Comparison of ENCODE assay signal across 7 cellular contexts in genomic region chr10:80202530-80202929, GRCh38. TPM values are rescaled to one million over a fixed set of nuclear protein-coding genes. Genes with fewer than 3 reads are reported as not detected.
DNase-seq lines count a peak whose midpoint lies in the region; ATAC-seq, FAIRE-seq and TF ChIP-seq lines count a peak whose summit lies in the region.
"Not testable (repeated sequence)": the region's sequence is repeated elsewhere in the genome, so short reads cannot be mapped to it uniquely, and the experiment has no call there.

No MANE protein-coding gene starts in this region.

- peaks cover 94% of the 10 kb centered on the region for H3K79me2 ChIP-seq in GM23248 (ENCODE audit: insufficient read depth)

- not testable (repeated sequence) for FAIRE-seq in small intestine (lab: Jason Lieb, UNC)

- H3K27ac ChIP-seq in GM23248 (peak overlapping the region; percentile 95), gastroesophageal sphincter (peak overlapping the region in 3 of 4 donors; percentile 71 to 100 (median 96)), muscle layer of duodenum (ENCODE audit: low read length) (peak overlapping the region; percentile 99), small intestine (ENCODE audit: low read depth in 1 of 2, low read length in 1 of 2) (peak overlapping the region; percentile 99)

- H3K9ac ChIP-seq in GM23248 = peak overlapping the region; percentile 96

- not testable (repeated sequence) for TF ChIP-seq POLR2A in gastroesophageal sphincter (IDR thresholded peaks at IDR 0.05)

- not testable (repeated sequence) for H2AFZ ChIP-seq in GM23248

- H3F3A ChIP-seq in GM23248 (ENCODE audit: insufficient read depth) = peaks cover 41% of the 10 kb centered on the region

- peaks cover 47% of the 10 kb centered on the region for H3K4me1 Mint-ChIP-seq in T-helper 1 cell treated with Interleukin-12 subunit alpha and Interleukin-12 subunit beta and Interleukin-4 antibody, amounts not matched to agents 30 μg/mL and 1 μg/mL, for 36 hours (ENCODE audit: low read depth)
- H3K4me1 Mint-ChIP-seq in activated naive CD4-positive, alpha-beta T cell treated with anti-CD3 and anti-CD28 coated beads, Interleukin-2, amount 10 ng/mL, durations not matched to agents 7 days and 5 days = peaks cover 62% of the 10 kb centered on the region
- H3K4me1 Mint-ChIP-seq in central memory CD8-positive, alpha-beta T cell = peaks cover 58% of the 10 kb centered on the region

- 35 to 37% methylated on average over 4 to 6 of the region's 6 CpGs for WGBS in GM23248 (ENCODE audit: low coverage in 1 of 2, low lambda C conversion rate in 2 of 2, missing lambda C conversion rate in 2 of 2), 2 experiments
- 20 to 31% methylated on average over 3 to 5 of the region's 6 CpGs for WGBS in gastroesophageal sphincter (ENCODE audit: low coverage in 1 of 2), 2 donors
- WGBS in small intestine, 3 donors = 16 to 58% (median 45%) methylated on average over 6 of the region's 6 CpGs

- not testable (repeated sequence) for TF ChIP-seq EP300 in gastroesophageal sphincter (IDR thresholded peaks at IDR 0.05)

- H3K27me3 Mint-ChIP-seq in T-helper 1 cell treated with Interleukin-12 subunit alpha and Interleukin-12 subunit beta and Interleukin-4 antibody, amounts not matched to agents 30 μg/mL and 1 μg/mL, for 36 hours (ENCODE audit: low read depth); activated naive CD4-positive, alpha-beta T cell treated with anti-CD3 and anti-CD28 coated beads, Interleukin-2, amount 10 ng/mL, durations not matched to agents 7 days and 5 days; central memory CD8-positive, alpha-beta T cell: not testable (repeated sequence)

- H3K4me3 ChIP-seq in GM23248 = peak overlapping the region; percentile 83; the same call in 1 of the 2 replicates
- not testable (repeated sequence) for H3K4me3 ChIP-seq in gastroesophageal sphincter
- H3K4me3 ChIP-seq in muscle layer of duodenum (ENCODE audit: low read depth in 1 of 2, low read length in 2 of 2) = peak overlapping the region in 1 of 2 donors; percentile 93
- peak overlapping the region in 1 of 2 donors; percentile 81 for H3K4me3 ChIP-seq in small intestine (ENCODE audit: low read depth in 1 of 2, low read length in 2 of 2)

- in situ Hi-C loops in GM23248 (cut with MboI) = not testable (repeated sequence)

- not testable (repeated sequence) for H3K9me3 ChIP-seq in GM23248 (ENCODE audit: low read depth); gastroesophageal sphincter; muscle layer of duodenum (ENCODE audit: control insufficient read depth in 1 of 2, low read length in 2 of 2); small intestine (ENCODE audit: control insufficient read depth, low read depth)

- peak overlapping the region; percentile 85 for H3K4me2 ChIP-seq in GM23248 (ENCODE audit: unreplicated experiment)

- H3K4me1 ChIP-seq in GM23248 (ENCODE audit: insufficient read depth) (peaks cover 66% of the 10 kb centered on the region), gastroesophageal sphincter (peaks cover 6 to 91% (median 57%) of the 10 kb centered on the region in 3 donors), muscle layer of duodenum (ENCODE audit: control insufficient read depth in 1 of 2, insufficient read depth in 2 of 2, low read length in 2 of 2) (peaks cover 44 to 69% of the 10 kb centered on the region in 2 donors), small intestine (ENCODE audit: control insufficient read depth in 2 of 2, insufficient read depth in 1 of 2, low read depth in 1 of 2, low read length in 1 of 2) (peaks cover 18 to 36% of the 10 kb centered on the region in 2 donors)

- not testable (repeated sequence) for H3K27me3 ChIP-seq in GM23248 (replicated peaks; ENCODE audit: insufficient read depth); gastroesophageal sphincter; muscle layer of duodenum (ENCODE audit: low read depth, low read length); small intestine (ENCODE audit: control insufficient read depth in 2 of 2, insufficient read depth in 2 of 2, low read length in 2 of 2)

- not testable (repeated sequence) for H4K20me1 ChIP-seq in GM23248 (ENCODE audit: insufficient read depth)

- not testable (repeated sequence) for H3K36me3 ChIP-seq in GM23248 (ENCODE audit: low read depth); gastroesophageal sphincter; muscle layer of duodenum (ENCODE audit: control insufficient read depth in 1 of 2, insufficient read depth in 2 of 2, low read length in 2 of 2); small intestine (ENCODE audit: control insufficient read depth in 2 of 2, insufficient read depth in 2 of 2, low read length in 2 of 2)

- not testable (repeated sequence) for H3K9me2 ChIP-seq in GM23248 (ENCODE audit: insufficient read depth)

- not testable (repeated sequence) for DNase-seq in GM23248; activated naive CD4-positive, alpha-beta T cell treated with anti-CD3 and anti-CD28 coated beads, Interleukin-2, amount 10 ng/mL, durations not matched to agents 7 days and 5 days; central memory CD8-positive, alpha-beta T cell (ENCODE audit: low spot score in 2 of 2); small intestine

- H3K9me3 Mint-ChIP-seq in T-helper 1 cell treated with Interleukin-12 subunit alpha and Interleukin-12 subunit beta and Interleukin-4 antibody, amounts not matched to agents 30 μg/mL and 1 μg/mL, for 36 hours; activated naive CD4-positive, alpha-beta T cell treated with anti-CD3 and anti-CD28 coated beads, Interleukin-2, amount 10 ng/mL, durations not matched to agents 7 days and 5 days; central memory CD8-positive, alpha-beta T cell: not testable (repeated sequence)

- peak overlapping the region; percentile 85 for H3K4me3 Mint-ChIP-seq in T-helper 1 cell treated with Interleukin-12 subunit alpha and Interleukin-12 subunit beta and Interleukin-4 antibody, amounts not matched to agents 30 μg/mL and 1 μg/mL, for 36 hours
- H3K4me3 Mint-ChIP-seq in activated naive CD4-positive, alpha-beta T cell treated with anti-CD3 and anti-CD28 coated beads, Interleukin-2, amount 10 ng/mL, durations not matched to agents 7 days and 5 days = peak overlapping the region; percentile 98
- peak overlapping the region; percentile 73 for H3K4me3 Mint-ChIP-seq in central memory CD8-positive, alpha-beta T cell

- ATAC-seq in central memory CD8-positive, alpha-beta T cell (replicated peaks; ENCODE audit: extremely low read depth, poor library complexity, severe bottlenecking); gastroesophageal sphincter: not testable (repeated sequence)

- peaks cover 14% of the 10 kb centered on the region for H3K36me3 Mint-ChIP-seq in T-helper 1 cell treated with Interleukin-12 subunit alpha and Interleukin-12 subunit beta and Interleukin-4 antibody, amounts not matched to agents 30 μg/mL and 1 μg/mL, for 36 hours (ENCODE audit: low read depth)
- H3K36me3 Mint-ChIP-seq in activated naive CD4-positive, alpha-beta T cell treated with anti-CD3 and anti-CD28 coated beads, Interleukin-2, amount 10 ng/mL, durations not matched to agents 7 days and 5 days = peaks cover 40% of the 10 kb centered on the region
- peaks cover 16% of the 10 kb centered on the region for H3K36me3 Mint-ChIP-seq in central memory CD8-positive, alpha-beta T cell (ENCODE audit: insufficient read depth)

- CTCF ChIA-PET in activated naive CD4-positive, alpha-beta T cell treated with anti-CD3 and anti-CD28 coated beads, Interleukin-2, amount 10 ng/mL, durations not matched to agents 7 days and 5 days (lab: Charles Lee) = interaction anchor here (0.9 to 4.4 kb wide), 5 partner anchors 8 to 59 kb away, joined by 4 to 58 read pairs (median 14); no protein-coding TSS in a partner anchor

- TF ChIP-seq CTCF in gastroesophageal sphincter (IDR thresholded peaks at IDR 0.05) = not testable (repeated sequence)

- H3K27ac Mint-ChIP-seq in T-helper 1 cell treated with Interleukin-12 subunit alpha and Interleukin-12 subunit beta and Interleukin-4 antibody, amounts not matched to agents 30 μg/mL and 1 μg/mL, for 36 hours = peak overlapping the region; percentile 87
- H3K27ac Mint-ChIP-seq in activated naive CD4-positive, alpha-beta T cell treated with anti-CD3 and anti-CD28 coated beads, Interleukin-2, amount 10 ng/mL, durations not matched to agents 7 days and 5 days = peak overlapping the region; percentile 86
- H3K27ac Mint-ChIP-seq in central memory CD8-positive, alpha-beta T cell (ENCODE audit: low read depth) = peak overlapping the region; percentile 62

RNA-seq across cellular contexts. Expression of gene ANXA11, which starts 2.8 kb away (rescaled TPM):
- total RNA-seq in GM23248 (2014; rRNA removed; shearing (Covaris generic)) = 116 and 121 TPM in 2 replicates
- polyA plus RNA-seq in GM23248 (2016; fragmentation: Nextera tagmentation; extraction: Ambion mirVana) = 189 and 194 TPM in 2 replicates
- 100 to 1,000 TPM; 117 to 225 (median 162) TPM for total RNA-seq in gastroesophageal sphincter
- polyA plus RNA-seq in small intestine = 100 to 1,000 TPM; 142 to 363 (median 277) TPM
